ENCODE assay signal across 21 cellular contexts in genomic region chr11:123325535-123325934, GRCh38.
"Had no signal": no experiment of that assay in that cellular context is flagged by ENCODE, and none has a peak within 500 bp of the region (broad histone marks: within the 10 kb centered on the region; RNA-seq: fewer than 3 reads in every experiment).

No MANE protein-coding gene starts in this region.

- DNase-seq: activated B cell treated with CpG ODN at 0.5 μM for 24 hours; activated CD4-positive, alpha-beta T cell treated with anti-CD3 and anti-CD28 coated beads for 36 hours; activated CD4-positive, alpha-beta T cell treated with anti-CD3 and anti-CD28 coated beads, Interleukin-2, amount 50 U/mL, for 48 hours; activated CD8-positive, alpha-beta memory T cell treated with anti-CD3 and anti-CD28 coated beads, Interleukin-2, amount 50 U/mL, for 48 hours; activated naive CD4-positive, alpha-beta T cell; activated T-cell treated with anti-CD3 and anti-CD28 coated beads, Interleukin-2, amount 50 U/mL, for 4 hours; adrenal gland; endodermal cell; heart right ventricle; islet precursor cell; lower lobe of right lung; mesendoderm; mucosa of descending colon; naive B cell; occipital lobe; posterior cingulate gyrus; sigmoid colon; stimulated activated CD4-positive, alpha-beta T cell treated with anti-CD3 and anti-CD28 coated beads, Interleukin-15, amount 100 ng/mL, for 24 hours; stimulated activated CD4-positive, alpha-beta T cell treated with anti-CD3 and anti-CD28 coated beads, Interleukin-2, amount 100 ng/mL, for 48 hours; stimulated activated CD8-positive, alpha-beta memory T cell treated with anti-CD3 and anti-CD28 coated beads, Interleukin-4, amount 100 ng/mL, for 48 hours; stimulated activated naive CD4-positive, alpha-beta T cell treated with Interleukin-2 at 50 U/mL for 16 hours had no signal
